In genomic region chr21:45089964-45090363, GRCh38 we compare ENCODE assay signal across 36 cellular contexts.
"Had no signal": no experiment of that assay in that cellular context is flagged by ENCODE, and none has a peak within 500 bp of the region (broad histone marks: within the 10 kb centered on the region; RNA-seq: fewer than 3 reads in every experiment).

No MANE protein-coding gene starts in this region.

- H3K27me3 Mint-ChIP-seq: activated B cell treated with CpG ODN at 0.5 μM for 24 hours; activated CD4-positive, alpha-beta memory T cell treated with anti-CD3 and anti-CD28 coated beads for 36 hours; activated CD4-positive, alpha-beta T cell treated with anti-CD3 and anti-CD28 coated beads, Interleukin-2, amount 10 ng/mL, durations not matched to agents 24 days and 14 days; activated CD8-positive, alpha-beta T cell treated with anti-CD3 and anti-CD28 coated beads for 36 hours; activated naive CD4-positive, alpha-beta T cell treated with anti-CD3 and anti-CD28 coated beads, Interleukin-2, amount 10 ng/mL, durations not matched to agents 7 days and 5 days; activated naive CD8-positive, alpha-beta T cell treated with anti-CD3 and anti-CD28 coated beads for 36 hours; activated T-helper 17 cell treated with anti-CD3 and anti-CD28 coated beads, Interleukin-2, amount 50 U/mL, for 72 hours; T-cell had no signal

- FAIRE-seq: astrocyte, colon, TTC549 had no signal

- H3K27me3 ChIP-seq: adrenal gland, body of pancreas, brain microvascular endothelial cell, breast epithelium had no signal

- H3K27ac ChIP-seq: adrenal gland, body of pancreas, brain microvascular endothelial cell, breast epithelium, VCaP had no signal

- ATAC-seq: activated CD8-positive, alpha-beta T cell treated with anti-CD3 and anti-CD28 coated beads for 36 hours; activated naive CD4-positive, alpha-beta T cell treated with anti-CD3 and anti-CD28 coated beads, Interleukin-2, amount 50 U/mL, for 72 hours; activated T-cell treated with anti-CD3 and anti-CD28 coated beads, Interleukin-2, amount 50 U/mL, for 4 hours; activated T-cell treated with anti-CD3 and anti-CD28 coated beads, Interleukin-2, amount 50 U/mL, for 72 hours; activated T-helper 17 cell treated with anti-CD3 and anti-CD28 coated beads, Interleukin-2, amount 50 U/mL, for 72 hours; body of pancreas; T-cell had no signal

- H3K4me3 Mint-ChIP-seq: activated B cell treated with CpG ODN at 0.5 μM for 24 hours; activated CD4-positive, alpha-beta memory T cell treated with anti-CD3 and anti-CD28 coated beads for 36 hours; activated CD4-positive, alpha-beta T cell treated with anti-CD3 and anti-CD28 coated beads, Interleukin-2, amount 10 ng/mL, durations not matched to agents 24 days and 14 days; activated CD8-positive, alpha-beta T cell treated with anti-CD3 and anti-CD28 coated beads for 36 hours; activated naive CD4-positive, alpha-beta T cell treated with anti-CD3 and anti-CD28 coated beads, Interleukin-2, amount 10 ng/mL, durations not matched to agents 7 days and 5 days; activated naive CD8-positive, alpha-beta T cell treated with anti-CD3 and anti-CD28 coated beads for 36 hours; activated T-cell treated with anti-CD3 and anti-CD28 coated beads, Interleukin-2, amount 50 U/mL, for 4 hours; activated T-cell treated with anti-CD3 and anti-CD28 coated beads, Interleukin-2, amount 50 U/mL, for 72 hours; activated T-helper 1 cell treated with anti-CD3 and anti-CD28 coated beads, Interleukin-12 subunit alpha, Interleukin-12 subunit beta, Interleukin-2, Interleukin-4 antibody, amounts not matched to agents 30 ng/mL and 10 ng/mL and 1 ng/mL, durations not matched to agents 14 hours and 24 hours and 36 hours; activated T-helper 17 cell treated with anti-CD3 and anti-CD28 coated beads, Interleukin-2, amount 50 U/mL, for 72 hours; T-cell; T-helper 2 cell treated with Interferon-gamma antibody and Interleukin-4, amounts not matched to agents 5 μg/mL and 100 μg/mL, for 36 hours had no signal

- DNase-seq: activated B cell treated with CpG ODN at 0.5 μM for 24 hours; activated CD4-positive, alpha-beta memory T cell treated with anti-CD3 and anti-CD28 coated beads for 36 hours; activated CD4-positive, alpha-beta T cell treated with anti-CD3 and anti-CD28 coated beads for 4 hours; activated CD4-positive, alpha-beta T cell treated with anti-CD3 and anti-CD28 coated beads, Interleukin-2, amount 10 ng/mL, durations not matched to agents 24 days and 14 days; activated CD4-positive, alpha-beta T cell treated with anti-CD3 and anti-CD28 coated beads, Interleukin-2, amount 50 U/mL, for 1 hour; activated CD4-positive, alpha-beta T cell treated with anti-CD3 and anti-CD28 coated beads, Interleukin-2, amount 50 U/mL, for 4 hours; activated CD4-positive, CD25-positive, alpha-beta regulatory T cell treated with anti-CD3 and anti-CD28 coated beads, Interleukin-2, amount 50 U/mL, for 72 hours; activated CD8-positive, alpha-beta memory T cell treated with anti-CD3 and anti-CD28 coated beads, Interleukin-2, amount 50 U/mL, for 4 hours; activated CD8-positive, alpha-beta T cell treated with anti-CD3 and anti-CD28 coated beads for 36 hours; activated effector memory CD4-positive, alpha-beta T cell treated with anti-CD3 and anti-CD28 coated beads, Interleukin-2, amount 50 U/mL, for 16 hours; activated gamma-delta T cell treated with Interleukin-2 at 50 U/mL for 16 hours; activated naive CD4-positive, alpha-beta T cell; activated naive CD4-positive, alpha-beta T cell treated with anti-CD3 and anti-CD28 coated beads, Interleukin-2, amount 10 ng/mL, durations not matched to agents 7 days and 5 days; activated naive CD8-positive, alpha-beta T cell treated with anti-CD3 and anti-CD28 coated beads for 36 hours; activated T-cell treated with anti-CD3 and anti-CD28 coated beads for 4 hours; activated T-cell treated with anti-CD3 and anti-CD28 coated beads, Interleukin-2, amount 50 U/mL, for 1 hour; activated T-cell treated with anti-CD3 and anti-CD28 coated beads, Interleukin-2, amount 50 U/mL, for 4 hours; activated T-cell treated with anti-CD3 and anti-CD28 coated beads, Interleukin-2, amount 50 U/mL, for 72 hours; amniotic stem cell; aorta; body of pancreas; brain microvascular endothelial cell; central memory CD4-positive, alpha-beta T cell; T-cell; T-helper 2 cell; T-helper 9 cell had no signal

- H3K9me3 Mint-ChIP-seq: activated B cell treated with CpG ODN at 0.5 μM for 24 hours; activated CD4-positive, alpha-beta memory T cell treated with anti-CD3 and anti-CD28 coated beads for 36 hours; activated CD4-positive, alpha-beta T cell treated with anti-CD3 and anti-CD28 coated beads, Interleukin-2, amount 10 ng/mL, durations not matched to agents 24 days and 14 days; activated CD8-positive, alpha-beta T cell treated with anti-CD3 and anti-CD28 coated beads for 36 hours; activated naive CD4-positive, alpha-beta T cell treated with anti-CD3 and anti-CD28 coated beads, Interleukin-2, amount 10 ng/mL, durations not matched to agents 7 days and 5 days; activated naive CD4-positive, alpha-beta T cell treated with anti-CD3 and anti-CD28 coated beads, Interleukin-2, amount 50 U/mL, for 72 hours; activated naive CD8-positive, alpha-beta T cell treated with anti-CD3 and anti-CD28 coated beads for 36 hours; activated T-cell treated with anti-CD3 and anti-CD28 coated beads, Interleukin-2, amount 50 U/mL, for 4 hours; activated T-cell treated with anti-CD3 and anti-CD28 coated beads, Interleukin-2, amount 50 U/mL, for 72 hours; activated T-helper 1 cell treated with anti-CD3 and anti-CD28 coated beads, Interleukin-12 subunit alpha, Interleukin-12 subunit beta, Interleukin-2, Interleukin-4 antibody, amounts not matched to agents 30 ng/mL and 10 ng/mL and 1 ng/mL, durations not matched to agents 14 hours and 24 hours and 36 hours; activated T-helper 17 cell treated with anti-CD3 and anti-CD28 coated beads, Interleukin-2, amount 50 U/mL, for 72 hours; T-cell; T-helper 2 cell treated with Interferon-gamma antibody and Interleukin-4, amounts not matched to agents 5 μg/mL and 100 μg/mL, for 36 hours had no signal

- H3K4me3 ChIP-seq: adrenal gland, body of pancreas, breast epithelium had no signal

- H3K9me3 ChIP-seq: adrenal gland, body of pancreas, breast epithelium had no signal

- H3K36me3 Mint-ChIP-seq: activated CD4-positive, alpha-beta memory T cell treated with anti-CD3 and anti-CD28 coated beads for 36 hours; activated naive CD4-positive, alpha-beta T cell treated with anti-CD3 and anti-CD28 coated beads, Interleukin-2, amount 50 U/mL, for 72 hours; T-cell had no signal

- H3K27ac Mint-ChIP-seq: activated B cell treated with CpG ODN at 0.5 μM for 24 hours; activated CD4-positive, alpha-beta memory T cell treated with anti-CD3 and anti-CD28 coated beads for 36 hours; activated CD4-positive, alpha-beta T cell treated with anti-CD3 and anti-CD28 coated beads, Interleukin-2, amount 10 ng/mL, durations not matched to agents 24 days and 14 days; activated CD8-positive, alpha-beta T cell treated with anti-CD3 and anti-CD28 coated beads for 36 hours; activated naive CD4-positive, alpha-beta T cell treated with anti-CD3 and anti-CD28 coated beads, Interleukin-2, amount 10 ng/mL, durations not matched to agents 7 days and 5 days; activated naive CD4-positive, alpha-beta T cell treated with anti-CD3 and anti-CD28 coated beads, Interleukin-2, amount 50 U/mL, for 72 hours; activated naive CD8-positive, alpha-beta T cell treated with anti-CD3 and anti-CD28 coated beads for 36 hours; activated T-cell treated with anti-CD3 and anti-CD28 coated beads, Interleukin-2, amount 50 U/mL, for 72 hours; activated T-helper 1 cell treated with anti-CD3 and anti-CD28 coated beads, Interleukin-12 subunit alpha, Interleukin-12 subunit beta, Interleukin-2, Interleukin-4 antibody, amounts not matched to agents 30 ng/mL and 10 ng/mL and 1 ng/mL, durations not matched to agents 14 hours and 24 hours and 36 hours; activated T-helper 17 cell treated with anti-CD3 and anti-CD28 coated beads, Interleukin-2, amount 50 U/mL, for 72 hours; T-helper 2 cell treated with Interferon-gamma antibody and Interleukin-4, amounts not matched to agents 5 μg/mL and 100 μg/mL, for 36 hours had no signal

- H3K4me1 ChIP-seq: breast epithelium had no signal

- H3K36me3 ChIP-seq: adrenal gland, breast epithelium had no signal
